ENCODE assay signal across 8 cellular contexts in the genomic region with DNA sequence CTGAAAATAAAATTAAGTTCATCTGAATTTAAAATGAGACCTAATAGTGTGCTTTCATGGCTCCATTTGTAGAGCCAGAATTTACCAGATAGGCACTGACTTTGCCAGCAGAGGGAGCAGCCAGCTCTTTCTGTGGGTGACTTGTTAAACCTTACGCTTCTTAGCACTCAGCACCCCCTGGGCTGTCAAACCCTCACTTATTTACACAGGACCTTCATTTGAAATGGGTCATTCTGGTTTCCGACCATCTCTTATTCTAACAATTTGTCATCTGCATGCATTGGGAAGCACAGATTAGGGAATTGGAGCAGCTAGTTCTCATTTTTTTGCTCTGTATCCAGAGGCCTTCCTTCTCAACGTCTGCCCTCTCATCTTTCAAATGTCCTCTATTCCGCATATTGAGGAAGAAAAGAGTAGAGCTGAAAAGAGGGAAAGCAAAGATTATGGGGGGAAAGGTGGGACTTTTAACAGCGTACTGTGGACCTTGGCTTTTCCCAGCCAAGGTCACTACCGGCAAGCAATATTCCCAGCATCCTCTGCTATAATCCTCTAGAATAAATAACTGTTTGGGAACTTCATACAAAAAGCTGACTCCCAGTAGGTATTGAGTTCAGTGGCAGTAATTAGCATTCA. TPM values are rescaled to one million over a fixed set of nuclear protein-coding genes. Genes with fewer than 3 reads are reported as not detected.
DNase-seq lines count a peak whose midpoint lies in the region; ATAC-seq and TF ChIP-seq lines count a peak whose summit lies in the region.

No MANE protein-coding gene starts in this region.

- H3K36me3 ChIP-seq in BE2C (no peaks in the 10 kb centered on the region), Panc1 (ENCODE audit: control insufficient read depth, insufficient read depth, low read length) (no peaks in the 10 kb centered on the region; the same call in 1 of the 2 replicates), aorta (ENCODE audit: control insufficient read depth in 1 of 2, insufficient read depth in 2 of 2, low read length in 1 of 2) (no peaks in the 10 kb centered on the region)

- no peaks in the 10 kb centered on the region for H3K27me3 ChIP-seq in BE2C
- no peaks in the 10 kb centered on the region; the same call in 1 of the 2 replicates for H3K27me3 ChIP-seq in Panc1 (ENCODE audit: control insufficient read depth, insufficient read depth, low read length)
- no peaks in the 10 kb centered on the region for H3K27me3 ChIP-seq in aorta (ENCODE audit: control insufficient read depth in 1 of 2, insufficient read depth in 2 of 2, low read length in 1 of 2)

- H3K9me3 ChIP-seq in BE2C = no peaks in the 10 kb centered on the region
- H3K9me3 ChIP-seq in Panc1 (ENCODE audit: control insufficient read depth, insufficient read depth, low read depth, low read length) = no peaks in the 10 kb centered on the region
- no peaks in the 10 kb centered on the region for H3K9me3 ChIP-seq in aorta (ENCODE audit: control insufficient read depth, low read length)

- in situ Hi-C loops in Panc1 (cut with HindIII; ENCODE audit: low pct_unique_long_range_greater_than_20kb, low sequenced_read_pairs) = no loop called here

- H3K4me1 ChIP-seq in BE2C = no peaks in the 10 kb centered on the region
- H3K4me1 ChIP-seq in Panc1 (ENCODE audit: control insufficient read depth, insufficient read depth, low read length) = no peaks in the 10 kb centered on the region
- H3K4me1 ChIP-seq in aorta (ENCODE audit: control insufficient read depth in 1 of 2, insufficient read depth in 2 of 2, low read length in 2 of 2) = no peaks in the 10 kb centered on the region

- POLR2A ChIA-PET in Panc1 (lab: Charles Lee) = interaction anchor here (0.6 to 0.7 kb wide), 4 partner anchors 58 to 371 kb away, joined by 3 to 8 read pairs (median 4); no protein-coding TSS in a partner anchor

- intact Hi-C loops in Panc1 (cut with micrococcal nuclease; ENCODE audit: unreplicated experiment) (loop anchor here (1.0 kb wide), 1 partner anchor 38 kb away; no protein-coding TSS in a partner anchor), aorta (cut with DNase I) (no loop called here)

- H3K27ac ChIP-seq in Panc1 (ENCODE audit: low read length) = no peak overlapping the region
- no peak overlapping the region for H3K27ac ChIP-seq in aorta (ENCODE audit: low read depth in 1 of 2, low read length in 2 of 2)

- CTCF ChIA-PET in Panc1 (lab: Charles Lee) = interaction anchor here (0.6 to 1.5 kb wide), 7 partner anchors 17 to 219 kb away, joined by 3 to 9 read pairs (median 5); a partner anchor contains a TSS

- DNase-seq in BE2C (peak; percentile 52), HCEC 1CT (peak; percentile 41), Panc1 (ENCODE audit: low read depth, low spot score) (peak; percentile 32), germinal center (ENCODE audit: low spot score) (peak; percentile 35), pons (ENCODE audit: low spot score) (peak; percentile 94), aorta (peak in 1 of 2 donors; percentile 62)
- peak; percentile 33 for DNase-seq in activated gamma-delta T cell treated with anti-CD3 and anti-CD28 coated beads, Interleukin-2, amount 50 U/mL, for 16 hours (ENCODE audit: low read depth)

- TF ChIP-seq CTCF in BE2C (IDR thresholded peaks at IDR 0.05; ENCODE audit: low read depth, low read length) = peak; percentile 72
- peak; percentile 88 for TF ChIP-seq CTCF in Panc1 (IDR thresholded peaks at IDR 0.05)

- WGBS in aorta, 2 donors = 65 to 66% methylated on average over 6 of the region's 6 CpGs

- BruUV-seq in Panc1 (replicated peaks; lab: Mats Ljungman, UMichigan) = no TSS peak

- H3K4me3 ChIP-seq in BE2C (ENCODE audit: low read depth, low read length) = no peak overlapping the region
- no peak overlapping the region for H3K4me3 ChIP-seq in Panc1 (ENCODE audit: low read depth in 2 of 2, low read length in 2 of 2)
- H3K4me3 ChIP-seq in aorta (ENCODE audit: low read length in 2 of 2) = no peak overlapping the region

- ATAC-seq in Panc1 = peak; percentile 50; the same call in 1 of the 2 replicates
- peak; percentile 73 for ATAC-seq in aorta (ENCODE audit: low FRiP score)
- no peak for ATAC-seq in HG02981 (IDR thresholded peaks at IDR 0.05; ENCODE audit: unreplicated experiment)

RNA-seq across cellular contexts. Expression of a gene that starts 3.1 kb away (rescaled TPM):
- 8.3 TPM for polyA plus RNA-seq in BE2C (2012; ENCODE audit: insufficient read depth, insufficient read length, low read depth)
- 43.2 TPM for total RNA-seq in Panc1 (2021; ENCODE audit: unreplicated experiment)
- polyA plus RNA-seq in Panc1 (2012; ENCODE audit: insufficient read length) = 39.8 TPM
- total RNA-seq in aorta = 10 to 100 TPM in 1 of 2 donors, 1 to 10 TPM in 1; 7.3 to 10.8 TPM
- polyA plus RNA-seq in aorta = 1 to 10 TPM; 3.0 to 4.3 TPM

RNA-seq across cellular contexts. Expression of a gene that starts 41.5 kb away (rescaled TPM):
- polyA plus RNA-seq in BE2C (2012; ENCODE audit: insufficient read depth, insufficient read length, low read depth) = not detected
- total RNA-seq in Panc1 (2021; ENCODE audit: unreplicated experiment) (not detected), aorta (not detected)
- polyA plus RNA-seq in Panc1 (2012; ENCODE audit: insufficient read length) = not detected
- not detected for polyA plus RNA-seq in aorta
